20 cellular contexts compared by ENCODE assay signal in the genomic region with DNA sequence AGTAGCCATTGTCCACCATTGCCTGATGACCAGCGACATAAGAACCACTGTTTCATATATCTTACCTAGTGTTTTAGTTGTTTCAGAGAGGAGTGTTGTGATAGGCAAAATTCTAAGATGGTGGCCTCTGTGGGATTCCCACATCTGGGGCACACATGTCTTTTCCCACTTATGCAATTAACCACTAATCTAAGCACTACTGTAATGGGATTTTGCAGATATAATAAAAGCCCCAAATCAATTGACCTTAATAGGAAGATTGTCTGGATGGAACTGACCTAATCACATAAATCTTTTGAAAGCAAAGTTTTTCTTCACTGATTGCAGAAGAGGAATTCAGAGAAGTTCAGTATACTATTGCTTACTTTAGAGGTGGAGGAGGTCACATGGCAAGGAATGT.
DNase-seq lines count a peak whose midpoint lies in the region; ATAC-seq and TF ChIP-seq lines count a peak whose summit lies in the region.
"Had no signal": no experiment of that assay in that cellular context is flagged by ENCODE, and none has a peak within 500 bp of the region (broad histone marks: within the 10 kb centered on the region; RNA-seq: fewer than 3 reads in every experiment).

No MANE protein-coding gene starts in this region.

- no peaks in the 10 kb centered on the region for H4K20me1 ChIP-seq in mammary epithelial cell (ENCODE audit: insufficient read depth, low read length)
- no peaks in the 10 kb centered on the region for H4K20me1 ChIP-seq in OCI-LY3 (ENCODE audit: insufficient read depth, low read length)
- H4K20me1 ChIP-seq: BLaER1 had no signal

- H3K27me3 ChIP-seq in mammary epithelial cell (ENCODE audit: insufficient read depth, low read length), result no peaks in the 10 kb centered on the region
- H3K27me3 ChIP-seq in OCI-LY3 (ENCODE audit: low read depth, low read length), result no peaks in the 10 kb centered on the region
- H3K27me3 ChIP-seq: BLaER1 had no signal

- WGBS in mammary epithelial cell (ENCODE audit: low coverage, missing lambda C conversion rate), result 50% methylated on average over 1 of the region's 1 CpG

- H3K36me3 ChIP-seq in mammary epithelial cell (ENCODE audit: insufficient read depth, low read length) (no peaks in the 10 kb centered on the region), OCI-LY3 (replicated peaks; ENCODE audit: low read depth, low read length) (no peaks in the 10 kb centered on the region)
- H3K36me3 ChIP-seq: BLaER1 had no signal

- H3K4me2 ChIP-seq in mammary epithelial cell (ENCODE audit: insufficient read depth, low read depth, low read length), result no peak overlapping the region
- peak overlapping the region; percentile 4; the same call in 1 of the 2 replicates for H3K4me2 ChIP-seq in OCI-LY3 (ENCODE audit: low read length)
- H3K4me2 ChIP-seq: BLaER1 had no signal

- BruUV-seq in mammary epithelial cell (replicated peaks; lab: Mats Ljungman, UMichigan), result no TSS peak
- BruUV-seq in MCF 10A (replicated peaks; lab: Mats Ljungman, UMichigan), result no TSS peak

- dilution Hi-C loops in mammary epithelial cell (cut with HindIII; ENCODE audit: low sequenced_read_pairs), result no loop called here

- H3K9me3 Mint-ChIP-seq in MCF 10A (ENCODE audit: unreplicated experiment), result no peaks in the 10 kb centered on the region

- no peak overlapping the region for H3K9ac ChIP-seq in mammary epithelial cell (ENCODE audit: insufficient read depth, low read length)
- no peak overlapping the region for H3K9ac ChIP-seq in OCI-LY3 (ENCODE audit: low read length)
- H3K9ac ChIP-seq: BLaER1 had no signal

- intact Hi-C loops in mammary epithelial cell (cut with micrococcal nuclease) (no loop called here), MCF 10A (cut with micrococcal nuclease) (no loop called here)

- no peak overlapping the region for H3K4me3 Mint-ChIP-seq in MCF 10A (ENCODE audit: unreplicated experiment)
- H3K4me3 Mint-ChIP-seq: B cell; CD4-positive, CD25-positive, alpha-beta regulatory T cell; CD8-positive, alpha-beta T cell had no signal

- H2AFZ ChIP-seq in mammary epithelial cell (ENCODE audit: low read depth, low read length), result peak overlapping the region; percentile 27
- no peak overlapping the region for H2AFZ ChIP-seq in OCI-LY3 (ENCODE audit: low read depth, low read length)

- H3K4me1 Mint-ChIP-seq in MCF 10A (ENCODE audit: insufficient read depth, unreplicated experiment), result peaks cover 17% of the 10 kb centered on the region
- H3K4me1 Mint-ChIP-seq: B cell; CD4-positive, CD25-positive, alpha-beta regulatory T cell had no signal

- TF ChIP-seq CTCF in mammary epithelial cell (conservative IDR thresholded peaks at IDR 0.05 in 1 of 2, IDR thresholded peaks at IDR 0.05 in 1 of 2; ENCODE audit: extremely low read depth in 1 of 2, insufficient read depth in 1 of 2, low read depth in 1 of 2, low read length in 2 of 2), result no peak
- TF ChIP-seq CTCF in MCF 10A (IDR thresholded peaks at IDR 0.05; ENCODE audit: unreplicated experiment), result no peak
- no peak for TF ChIP-seq CTCF in OCI-LY3 (IDR thresholded peaks at IDR 0.05; ENCODE audit: low read depth, low read length)

- H3K4me1 ChIP-seq in mammary epithelial cell (ENCODE audit: insufficient read depth, low read length) (peaks cover 13% of the 10 kb centered on the region), OCI-LY3 (ENCODE audit: low read length) (no peaks in the 10 kb centered on the region)
- H3K4me1 ChIP-seq: BLaER1, Caco-2 had no signal

- CTCF ChIA-PET in mammary epithelial cell (lab: Charles Lee; ENCODE audit: low non-redundant PET), result no interaction called here
- CTCF ChIA-PET in MCF 10A (lab: Yijun Ruan, JAX), result no interaction called here

- no peak overlapping the region for H3K27ac Mint-ChIP-seq in MCF 10A (ENCODE audit: low read depth, unreplicated experiment)
- H3K27ac Mint-ChIP-seq: B cell; CD4-positive, CD25-positive, alpha-beta regulatory T cell; CD8-positive, alpha-beta T cell had no signal

- H3K36me3 Mint-ChIP-seq in MCF 10A (ENCODE audit: insufficient read depth, unreplicated experiment), result no peaks in the 10 kb centered on the region
- H3K36me3 Mint-ChIP-seq: CD4-positive, CD25-positive, alpha-beta regulatory T cell; CD8-positive, alpha-beta T cell had no signal

- H3K27ac ChIP-seq in mammary epithelial cell (ENCODE audit: insufficient read depth, low read depth, low read length) (no peak overlapping the region), OCI-LY3 (ENCODE audit: low read length) (no peak overlapping the region)
- H3K27ac ChIP-seq: 22Rv1, BLaER1, C4-2B had no signal

- in situ Hi-C loops in mammary epithelial cell (cut with MboI; ENCODE audit: low sequenced_read_pairs in 2 of 2), result no loop called here

- no peak for DNase-seq in mammary epithelial cell
- no peak for DNase-seq in MCF 10A (ENCODE audit: unreplicated experiment)
- no peak for DNase-seq in KG1 (lab: John Stamatoyannopoulos, UW)
- no peak for DNase-seq in nucleus accumbens (lab: John Stamatoyannopoulos, UW)
- no peak for DNase-seq in T-helper 1 cell
- DNase-seq: Caco-2; CD4-positive, CD25-positive, alpha-beta regulatory T cell; CD8-positive, alpha-beta T cell; DMS153; DND-41; GOT3; H7 had no signal

- no peaks in the 10 kb centered on the region for H3K9me3 ChIP-seq in mammary epithelial cell (replicated peaks; ENCODE audit: insufficient read depth, low read length)
- no peaks in the 10 kb centered on the region for H3K9me3 ChIP-seq in OCI-LY3 (ENCODE audit: insufficient read depth, low read length)
- H3K9me3 ChIP-seq: BLaER1, Caco-2 had no signal

- H3K27me3 Mint-ChIP-seq in MCF 10A (ENCODE audit: insufficient read depth, unreplicated experiment), result no peaks in the 10 kb centered on the region
- H3K27me3 Mint-ChIP-seq: B cell; CD4-positive, CD25-positive, alpha-beta regulatory T cell had no signal

- ATAC-seq in SK-N-SH treated with all-trans-retinoic acid at 6 μM for 48 hours, result no peak
- no peak for ATAC-seq in HG03565 (IDR thresholded peaks at IDR 0.05; ENCODE audit: unreplicated experiment)
- ATAC-seq: CD8-positive, alpha-beta T cell; HCT116 had no signal

- no peak overlapping the region for H3K4me3 ChIP-seq in mammary epithelial cell (replicated peaks in 1 of 3; ENCODE audit: insufficient read depth in 1 of 3, low read depth in 2 of 3, low read length in 3 of 3)
- H3K4me3 ChIP-seq in OCI-LY3 (ENCODE audit: low read length), result no peak overlapping the region
- H3K4me3 ChIP-seq: BLaER1 had no signal

- H3K79me2 ChIP-seq in mammary epithelial cell (ENCODE audit: insufficient read depth, low read length) (no peaks in the 10 kb centered on the region), OCI-LY3 (ENCODE audit: low read length) (no peaks in the 10 kb centered on the region)

- POLR2A ChIA-PET in MCF 10A (lab: Yijun Ruan, JAX), result no interaction called here

TF ChIP-seq in SK-N-SH treated with all-trans-retinoic acid at 6 μM for 48 hours, 23 proteins besides CTCF, POLR2A, EP300 and RAD21:
- TF ChIP-seq, protein P1, sequence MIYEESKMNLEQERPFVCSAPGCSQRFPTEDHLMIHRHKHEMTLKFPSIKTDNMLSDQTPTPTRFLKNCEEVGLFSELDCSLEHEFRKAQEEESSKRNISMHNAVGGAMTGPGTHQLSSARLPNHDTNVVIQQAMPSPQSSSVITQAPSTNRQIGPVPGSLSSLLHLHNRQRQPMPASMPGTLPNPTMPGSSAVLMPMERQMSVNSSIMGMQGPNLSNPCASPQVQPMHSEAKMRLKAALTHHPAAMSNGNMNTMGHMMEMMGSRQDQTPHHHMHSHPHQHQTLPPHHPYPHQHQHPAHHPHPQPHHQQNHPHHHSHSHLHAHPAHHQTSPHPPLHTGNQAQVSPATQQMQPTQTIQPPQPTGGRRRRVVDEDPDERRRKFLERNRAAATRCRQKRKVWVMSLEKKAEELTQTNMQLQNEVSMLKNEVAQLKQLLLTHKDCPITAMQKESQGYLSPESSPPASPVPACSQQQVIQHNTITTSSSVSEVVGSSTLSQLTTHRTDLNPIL (CRISPR knock-in tag; IDR thresholded peaks at IDR 0.05; ENCODE audit: low read depth), result no peak
- TF ChIP-seq ZNF8 (CRISPR knock-in tag; IDR thresholded peaks at IDR 0.05) (no peak), ZNF565 (CRISPR knock-in tag; conservative IDR thresholded peaks at IDR 0.05; ENCODE audit: low read depth) (no peak), ZNF70 (CRISPR knock-in tag; IDR thresholded peaks at IDR 0.05) (no peak), SNAI2 (CRISPR knock-in tag; IDR thresholded peaks at IDR 0.05) (no peak), TCF4 (CRISPR knock-in tag; IDR thresholded peaks at IDR 0.05; ENCODE audit: borderline replicate concordance) (peak; percentile 90)
- TF ChIP-seq, protein P2, sequence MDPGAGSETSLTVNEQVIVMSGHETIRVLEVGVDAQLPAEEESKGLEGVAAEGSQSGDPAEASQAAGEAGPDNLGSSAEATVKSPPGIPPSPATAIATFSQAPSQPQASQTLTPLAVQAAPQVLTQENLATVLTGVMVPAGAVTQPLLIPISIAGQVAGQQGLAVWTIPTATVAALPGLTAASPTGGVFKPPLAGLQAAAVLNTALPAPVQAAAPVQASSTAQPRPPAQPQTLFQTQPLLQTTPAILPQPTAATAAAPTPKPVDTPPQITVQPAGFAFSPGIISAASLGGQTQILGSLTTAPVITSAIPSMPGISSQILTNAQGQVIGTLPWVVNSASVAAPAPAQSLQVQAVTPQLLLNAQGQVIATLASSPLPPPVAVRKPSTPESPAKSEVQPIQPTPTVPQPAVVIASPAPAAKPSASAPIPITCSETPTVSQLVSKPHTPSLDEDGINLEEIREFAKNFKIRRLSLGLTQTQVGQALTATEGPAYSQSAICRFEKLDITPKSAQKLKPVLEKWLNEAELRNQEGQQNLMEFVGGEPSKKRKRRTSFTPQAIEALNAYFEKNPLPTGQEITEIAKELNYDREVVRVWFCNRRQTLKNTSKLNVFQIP (CRISPR knock-in tag; IDR thresholded peaks at IDR 0.05; ENCODE audit: borderline replicate concordance, low read depth), result no peak
TF ChIP-seq in SK-N-SH treated with all-trans-retinoic acid at 6 μM for 48 hours: peak in this region for 1.
